Comparison of ENCODE assay signal across 8 cellular contexts in genomic region chr4:78720994-78721677, GRCh38. TPM values are rescaled to one million over a fixed set of nuclear protein-coding genes. Genes with fewer than 3 reads are reported as not detected.
DNase-seq lines count a peak whose midpoint lies in the region; ATAC-seq and TF ChIP-seq lines count a peak whose summit lies in the region.

No MANE protein-coding gene starts in this region.

- intact Hi-C loops in activated CD4-positive, alpha-beta T cell treated with anti-CD3 and anti-CD28 coated beads, Interleukin-2, amount 10 ng/mL, durations not matched to agents 24 days and 14 days (cut with micrococcal nuclease): no loop called here
- intact Hi-C loops in left colon (cut with DNase I, micrococcal nuclease) (no loop called here), ovary (cut with DNase I) (no loop called here), ascending aorta (cut with DNase I) (no loop called here)

- H3K27ac ChIP-seq in endodermal cell (ENCODE audit: low read depth, low read length) (no peak overlapping the region), ovary (no peak overlapping the region), ascending aorta (no peak overlapping the region)

- H3K27me3 Mint-ChIP-seq in activated CD4-positive, alpha-beta T cell treated with anti-CD3 and anti-CD28 coated beads, Interleukin-2, amount 10 ng/mL, durations not matched to agents 24 days and 14 days: peaks cover 2% of the 10 kb centered on the region
- H3K27me3 Mint-ChIP-seq in endodermal cell (ENCODE audit: insufficient read depth): peaks cover 5% of the 10 kb centered on the region

- no peak overlapping the region for H3K9ac ChIP-seq in endodermal cell (ENCODE audit: extremely low read depth, low read length, poor library complexity, severe bottlenecking)

- H3K9me3 Mint-ChIP-seq in activated CD4-positive, alpha-beta T cell treated with anti-CD3 and anti-CD28 coated beads, Interleukin-2, amount 10 ng/mL, durations not matched to agents 24 days and 14 days: no peaks in the 10 kb centered on the region
- peaks cover 23% of the 10 kb centered on the region for H3K9me3 Mint-ChIP-seq in endodermal cell

- no peak for TF ChIP-seq POLR2A in ovary (IDR thresholded peaks at IDR 0.05)

- peaks cover 5% of the 10 kb centered on the region for H3K9me3 ChIP-seq in endodermal cell (ENCODE audit: control insufficient read depth, low read length)
- no peaks in the 10 kb centered on the region for H3K9me3 ChIP-seq in ovary
- H3K9me3 ChIP-seq in ascending aorta: no peaks in the 10 kb centered on the region

- no peak for TF ChIP-seq EP300 in ovary (IDR thresholded peaks at IDR 0.05)

- H3K4me3 Mint-ChIP-seq in activated CD4-positive, alpha-beta T cell treated with anti-CD3 and anti-CD28 coated beads, Interleukin-2, amount 10 ng/mL, durations not matched to agents 24 days and 14 days: peak overlapping the region; percentile 65
- no peak overlapping the region for H3K4me3 Mint-ChIP-seq in endodermal cell

- H3K4me3 ChIP-seq in endodermal cell (ENCODE audit: low read length) (no peak overlapping the region), ovary (no peak overlapping the region), ascending aorta (no peak overlapping the region)

- H3K4me1 ChIP-seq in endodermal cell (ENCODE audit: control insufficient read depth, insufficient read depth, low read length) (peaks cover 8% of the 10 kb centered on the region), ovary (ENCODE audit: insufficient read depth) (no peaks in the 10 kb centered on the region), ascending aorta (no peaks in the 10 kb centered on the region)

- TF ChIP-seq CTCF in endodermal cell (conservative IDR thresholded peaks at IDR 0.05) (no peak), ovary (IDR thresholded peaks at IDR 0.05) (no peak), ascending aorta (IDR thresholded peaks at IDR 0.05) (no peak)

- peaks cover 14% of the 10 kb centered on the region for H3K4me1 Mint-ChIP-seq in activated CD4-positive, alpha-beta T cell treated with anti-CD3 and anti-CD28 coated beads, Interleukin-2, amount 10 ng/mL, durations not matched to agents 24 days and 14 days
- H3K4me1 Mint-ChIP-seq in endodermal cell: peaks cover 49% of the 10 kb centered on the region

- H3K27ac Mint-ChIP-seq in activated CD4-positive, alpha-beta T cell treated with anti-CD3 and anti-CD28 coated beads, Interleukin-2, amount 10 ng/mL, durations not matched to agents 24 days and 14 days: peak overlapping the region; percentile 49
- H3K27ac Mint-ChIP-seq in endodermal cell: no peak overlapping the region

- H3K36me3 Mint-ChIP-seq in activated CD4-positive, alpha-beta T cell treated with anti-CD3 and anti-CD28 coated beads, Interleukin-2, amount 10 ng/mL, durations not matched to agents 24 days and 14 days (ENCODE audit: low read depth): no peaks in the 10 kb centered on the region
- peaks cover 2% of the 10 kb centered on the region for H3K36me3 Mint-ChIP-seq in endodermal cell (ENCODE audit: low read depth)

- H3K27me3 ChIP-seq in endodermal cell (ENCODE audit: control insufficient read depth, insufficient read depth, low read length, poor library complexity, severe bottlenecking): no peaks in the 10 kb centered on the region
- no peaks in the 10 kb centered on the region for H3K27me3 ChIP-seq in ovary
- H3K27me3 ChIP-seq in ascending aorta: no peaks in the 10 kb centered on the region

- peak; percentile 78 for DNase-seq in activated CD4-positive, alpha-beta T cell treated with anti-CD3 and anti-CD28 coated beads, Interleukin-2, amount 10 ng/mL, durations not matched to agents 24 days and 14 days
- DNase-seq in left colon (peak in 1 of 2 donors; percentile 33), endodermal cell (no peak), ovary (no peak), ascending aorta (ENCODE audit: low spot score in 2 of 2) (no peak), NCI-H2081 treated with DMSO at 0.1 percent for 48 hours (lab: John Stamatoyannopoulos, UW) (no peak)

- H3K36me3 ChIP-seq in endodermal cell (ENCODE audit: control insufficient read depth, insufficient read depth, low read length) (no peaks in the 10 kb centered on the region), ovary (no peaks in the 10 kb centered on the region), ascending aorta (no peaks in the 10 kb centered on the region)

- WGBS in endodermal cell (ENCODE audit: insufficient coverage in 1 of 2, insufficient read length in 1 of 2), 2 experiments: 89 to 97% methylated on average over 10 of the region's 10 CpGs
- 78 to 86% (median 81%) methylated on average over 10 of the region's 10 CpGs for WGBS in ovary, 3 donors

- ATAC-seq in GM18520 (IDR thresholded peaks at IDR 0.05; ENCODE audit: unreplicated experiment) (peak; percentile 91), HG02852 (IDR thresholded peaks at IDR 0.05; ENCODE audit: unreplicated experiment) (peak; percentile 96), left colon (peak; percentile 60)

RNA-seq across cellular contexts. Expression of gene BMP2K, which starts 55.0 kb away (rescaled TPM):
- 17.3 and 19.0 TPM in 2 replicates for total RNA-seq in activated CD4-positive, alpha-beta T cell treated with anti-CD3 and anti-CD28 coated beads, Interleukin-2, amount 10 ng/mL, durations not matched to agents 24 days and 14 days
- total RNA-seq in left colon: 10 to 100 TPM; 56.9 to 63.1 TPM
- total RNA-seq in endodermal cell: 10 to 100 TPM; 39.4 to 49.1 TPM
- polyA plus RNA-seq in endodermal cell (2013, experiment 1 of 2): 22.3 TPM
- polyA plus RNA-seq in endodermal cell (2013, experiment 2 of 2): 19.3 TPM
- total RNA-seq in ovary: 10 to 100 TPM; 15.7 to 57.3 (median 27.9) TPM
- polyA plus RNA-seq in ovary: 10 to 100 TPM in 1 of 2 donors, 1 to 10 TPM in 1; 4.8 to 20.4 TPM
- 16.6 TPM for total RNA-seq in ascending aorta
